Comparison of ENCODE assay signal across 18 cellular contexts in genomic region chr11:113311536-113311935, GRCh38.
"Had no signal": no experiment of that assay in that cellular context is flagged by ENCODE, and none has a peak within 500 bp of the region (broad histone marks: within the 10 kb centered on the region; RNA-seq: fewer than 3 reads in every experiment).

No MANE protein-coding gene starts in this region.

- H3K9me3 ChIP-seq: left lung, psoas muscle, right lobe of liver, spleen, thoracic aorta had no signal

- H3K27me3 ChIP-seq: dorsolateral prefrontal cortex, foreskin keratinocyte, left lung, right lobe of liver, spleen had no signal

- H3K4me3 ChIP-seq: dorsolateral prefrontal cortex, left lung, psoas muscle, right lobe of liver, spleen, thoracic aorta had no signal

- FAIRE-seq: colon, kidney had no signal

- H3K27ac ChIP-seq: dorsolateral prefrontal cortex, epithelial cell of prostate, foreskin keratinocyte, left lung, psoas muscle, right lobe of liver, spleen, thoracic aorta had no signal

- H3K4me1 ChIP-seq: right lobe of liver had no signal

- H3K36me3 ChIP-seq: left lung, right lobe of liver, spleen, thoracic aorta had no signal

- DNase-seq: activated CD4-positive, alpha-beta T cell treated with anti-CD3 and anti-CD28 coated beads, Interleukin-2, amount 50 U/mL, for 48 hours; caudate nucleus; dorsolateral prefrontal cortex; endodermal cell; foreskin keratinocyte; glutamatergic neuron; hypothalamus; kidney; left lung; naive B cell; psoas muscle; right lobe of liver; spleen; stimulated activated CD4-positive, alpha-beta T cell treated with anti-CD3 and anti-CD28 coated beads, Interleukin-4, amount 100 ng/mL, for 4 hours; stimulated activated naive B cell treated with anti-CD40 and anti-IgM and Interleukin-4, amounts not matched to agents 10 μg/mL and 1 μg/mL and 100 μg/mL, for 72 hours had no signal
